ENCODE assay signal across 22 cellular contexts in the genomic region with DNA sequence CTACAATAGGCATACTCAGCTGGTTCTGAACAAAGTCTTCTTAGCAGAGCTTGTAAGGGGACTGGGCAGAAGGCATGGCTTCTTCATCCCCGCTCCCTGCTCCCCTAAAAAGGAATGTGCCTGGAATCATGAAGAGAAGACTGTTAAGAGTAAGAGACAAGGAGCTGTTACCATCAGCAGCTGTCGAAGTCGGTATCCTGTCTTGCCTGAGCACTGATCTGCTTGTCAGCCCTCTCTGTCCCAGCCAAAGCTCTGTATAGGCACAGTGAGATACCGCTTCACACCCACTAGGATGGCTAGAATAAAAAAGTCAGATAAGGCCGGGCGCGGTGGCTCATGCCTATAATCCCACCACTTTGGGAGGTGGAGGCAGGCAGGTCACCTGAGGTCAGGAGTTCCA. TPM values are rescaled to one million over a fixed set of nuclear protein-coding genes. Genes with fewer than 3 reads are reported as not detected.
DNase-seq lines count a peak whose midpoint lies in the region; ATAC-seq and TF ChIP-seq lines count a peak whose summit lies in the region.
"Had no signal": no experiment of that assay in that cellular context is flagged by ENCODE, and none has a peak within 500 bp of the region (broad histone marks: within the 10 kb centered on the region; RNA-seq: fewer than 3 reads in every experiment).

No MANE protein-coding gene starts in this region.

- H3K4me1 ChIP-seq in mesenchymal stem cell (ENCODE audit: control insufficient read depth, insufficient read depth, low read depth, low read length) (no peaks in the 10 kb centered on the region), Karpas-422 (ENCODE audit: low read length) (no peaks in the 10 kb centered on the region)
- H3K4me1 ChIP-seq: BLaER1, HAP-1 had no signal

- H2AFZ ChIP-seq in mesenchymal stem cell (ENCODE audit: low read depth, low read length) = no peak overlapping the region
- no peak overlapping the region for H2AFZ ChIP-seq in Karpas-422 (ENCODE audit: low read length)
- H2AFZ ChIP-seq: GM23338 had no signal

- no peak overlapping the region for H3K4me2 ChIP-seq in mesenchymal stem cell (ENCODE audit: low read length, poor library complexity, severe bottlenecking)
- H3K4me2 ChIP-seq in Karpas-422 (ENCODE audit: low read depth, low read length, poor library complexity, severe bottlenecking) = no peak overlapping the region
- H3K4me2 ChIP-seq: BLaER1, GM23338 had no signal

- peak; percentile 18; the same call in 1 of the 3 replicates for ATAC-seq in SK-N-SH treated with all-trans-retinoic acid at 6 μM for 48 hours
- peak; percentile 52 to 90 for ATAC-seq in left cardiac atrium
- ATAC-seq: GM23338 had no signal

- no peaks in the 10 kb centered on the region for H3K9me2 ChIP-seq in Karpas-422 (replicated peaks; ENCODE audit: insufficient read depth, low read length)

- H3K79me1 ChIP-seq in mesenchymal stem cell (replicated peaks; ENCODE audit: low read length, poor library complexity, severe bottlenecking) = peaks cover 3% of the 10 kb centered on the region

- H3K27ac ChIP-seq in mesenchymal stem cell (ENCODE audit: low read length, poor library complexity, severe bottlenecking) (no peak overlapping the region), Karpas-422 (ENCODE audit: low read length) (no peak overlapping the region)
- H3K27ac ChIP-seq: BLaER1, Peyer's patch had no signal

- H3K36me3 ChIP-seq in mesenchymal stem cell (ENCODE audit: control insufficient read depth in 1 of 2, insufficient read depth in 2 of 2, low read depth in 1 of 2, low read length in 2 of 2) = no peaks in the 10 kb centered on the region
- H3K36me3 ChIP-seq in Karpas-422 (ENCODE audit: insufficient read depth, low read length) = no peaks in the 10 kb centered on the region
- H3K36me3 ChIP-seq: BLaER1, HAP-1, Peyer's patch had no signal

- H2BK15ac ChIP-seq in mesenchymal stem cell (ENCODE audit: low read depth, poor library complexity, severe bottlenecking) = no peak overlapping the region

- H4K8ac ChIP-seq in mesenchymal stem cell (ENCODE audit: low read length) = no peak overlapping the region

- H3K14ac ChIP-seq in mesenchymal stem cell (ENCODE audit: low read length in 2 of 2) = no peak overlapping the region

- no peak overlapping the region for H3K18ac ChIP-seq in mesenchymal stem cell (ENCODE audit: low read depth in 1 of 2, low read length in 2 of 2)

- H3K9ac ChIP-seq in mesenchymal stem cell (ENCODE audit: low read length) (no peak overlapping the region), Karpas-422 (ENCODE audit: low read length) (no peak overlapping the region)
- H3K9ac ChIP-seq: BLaER1 had no signal

- no peak overlapping the region for H2BK12ac ChIP-seq in mesenchymal stem cell (ENCODE audit: low read length in 2 of 2)

- intact Hi-C loops in left cardiac atrium (cut with DNase I) = no loop called here

- H4K20me1 ChIP-seq in Karpas-422 (ENCODE audit: insufficient read depth, low read depth, low read length) = no peaks in the 10 kb centered on the region
- H4K20me1 ChIP-seq: BLaER1 had no signal

- H3K4ac ChIP-seq in mesenchymal stem cell (ENCODE audit: low read depth in 1 of 2, low read length in 2 of 2) = no peak overlapping the region

- no peak overlapping the region for H3K23ac ChIP-seq in mesenchymal stem cell (ENCODE audit: low read length in 2 of 2)

- no peaks in the 10 kb centered on the region for H3K79me2 ChIP-seq in Karpas-422 (ENCODE audit: low read length)

- peak overlapping the region; percentile 62 for H4K91ac ChIP-seq in mesenchymal stem cell (ENCODE audit: low read length)

- no peaks in the 10 kb centered on the region for H3K27me3 ChIP-seq in mesenchymal stem cell (ENCODE audit: control insufficient read depth in 1 of 2, insufficient read depth in 1 of 2, low read length in 2 of 2)
- no peaks in the 10 kb centered on the region for H3K27me3 ChIP-seq in Karpas-422 (ENCODE audit: low read length)
- H3K27me3 ChIP-seq: BLaER1, Peyer's patch had no signal

- H3K4me3 ChIP-seq in mesenchymal stem cell (ENCODE audit: insufficient read depth in 1 of 2, low read depth in 1 of 2, low read length in 2 of 2) (no peak overlapping the region), Karpas-422 (ENCODE audit: low read length) (no peak overlapping the region)
- H3K4me3 ChIP-seq: BLaER1, GM23338, HAP-1, Peyer's patch had no signal

- no peak overlapping the region for H2BK120ac ChIP-seq in mesenchymal stem cell (ENCODE audit: low read depth, low read length)

- H2AK5ac ChIP-seq in mesenchymal stem cell (ENCODE audit: low read length, severe bottlenecking) = no peak overlapping the region

- no peak overlapping the region for H2BK5ac ChIP-seq in mesenchymal stem cell (ENCODE audit: low read depth, low read length, poor library complexity, severe bottlenecking)

- no peak for DNase-seq in left cardiac atrium
- no peak for DNase-seq in mesenchymal stem cell
- DNase-seq in Karpas-422 = no peak
- no peak for DNase-seq in midbrain (lab: John Stamatoyannopoulos, UW)
- no peak for DNase-seq in MV-4-11 (lab: John Stamatoyannopoulos, UW)
- no peak for DNase-seq in epidermal melanocyte (ENCODE audit: insufficient read length, low spot score)
- DNase-seq: CD4-positive, alpha-beta T cell; COR-L47; DMS 273 treated with DMSO at 0.1 percent for 48 hours; DMS79 treated with DMSO at 0.1 percent for 48 hours; KBM-7; NCI-H1092 treated with DMSO at 0.1 percent for 48 hours; NCI-H1436 treated with DMSO at 0.1 percent for 48 hours; NCI-H2029; NCI-H510A treated with DMSO at 0.1 percent for 48 hours; NCI-H748 treated with DMSO at 0.1 percent for 48 hours; NK-92 treated with Interleukin-12 subunit alpha and Interleukin-12 subunit beta, amount 100 ng/mL, for 24 hours; Peyer's patch had no signal

- 92% methylated on average over 7 of the region's 7 CpGs for WGBS in mesenchymal stem cell

- H3K9me3 ChIP-seq in mesenchymal stem cell (ENCODE audit: control insufficient read depth, low read length) (no peaks in the 10 kb centered on the region), Karpas-422 (ENCODE audit: low read length) (no peaks in the 10 kb centered on the region)
- H3K9me3 ChIP-seq: BLaER1, HAP-1, Peyer's patch had no signal

TF ChIP-seq in SK-N-SH treated with all-trans-retinoic acid at 6 μM for 48 hours, 23 proteins besides CTCF, POLR2A, EP300 and RAD21:
- TF ChIP-seq ZNF565 (CRISPR knock-in tag; conservative IDR thresholded peaks at IDR 0.05; ENCODE audit: low read depth) (no peak), ZFP30 (CRISPR knock-in tag; IDR thresholded peaks at IDR 0.05) (no peak), CSDC2 (CRISPR knock-in tag; IDR thresholded peaks at IDR 0.05) (no peak)
- TF ChIP-seq, protein P1, sequence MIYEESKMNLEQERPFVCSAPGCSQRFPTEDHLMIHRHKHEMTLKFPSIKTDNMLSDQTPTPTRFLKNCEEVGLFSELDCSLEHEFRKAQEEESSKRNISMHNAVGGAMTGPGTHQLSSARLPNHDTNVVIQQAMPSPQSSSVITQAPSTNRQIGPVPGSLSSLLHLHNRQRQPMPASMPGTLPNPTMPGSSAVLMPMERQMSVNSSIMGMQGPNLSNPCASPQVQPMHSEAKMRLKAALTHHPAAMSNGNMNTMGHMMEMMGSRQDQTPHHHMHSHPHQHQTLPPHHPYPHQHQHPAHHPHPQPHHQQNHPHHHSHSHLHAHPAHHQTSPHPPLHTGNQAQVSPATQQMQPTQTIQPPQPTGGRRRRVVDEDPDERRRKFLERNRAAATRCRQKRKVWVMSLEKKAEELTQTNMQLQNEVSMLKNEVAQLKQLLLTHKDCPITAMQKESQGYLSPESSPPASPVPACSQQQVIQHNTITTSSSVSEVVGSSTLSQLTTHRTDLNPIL (CRISPR knock-in tag; IDR thresholded peaks at IDR 0.05; ENCODE audit: low read depth) = no peak

RNA-seq across cellular contexts. Expression of a gene that starts 2.4 kb away (rescaled TPM):
- total RNA-seq in left cardiac atrium = 100 to 1,000 TPM; 292 to 305 TPM
- 6.7 TPM for polyA plus RNA-seq in mesenchymal stem cell (2013, experiment 1 of 2)
- polyA plus RNA-seq in mesenchymal stem cell (2013, experiment 2 of 2) = 5.9 TPM
- 73.4 and 131 TPM in 2 replicates for total RNA-seq in Karpas-422 (2014; rRNA removed; shearing (Covaris generic); ENCODE audit: low replicate concordance)
